ENCODE assay signal across 36 cellular contexts in the genomic region with DNA sequence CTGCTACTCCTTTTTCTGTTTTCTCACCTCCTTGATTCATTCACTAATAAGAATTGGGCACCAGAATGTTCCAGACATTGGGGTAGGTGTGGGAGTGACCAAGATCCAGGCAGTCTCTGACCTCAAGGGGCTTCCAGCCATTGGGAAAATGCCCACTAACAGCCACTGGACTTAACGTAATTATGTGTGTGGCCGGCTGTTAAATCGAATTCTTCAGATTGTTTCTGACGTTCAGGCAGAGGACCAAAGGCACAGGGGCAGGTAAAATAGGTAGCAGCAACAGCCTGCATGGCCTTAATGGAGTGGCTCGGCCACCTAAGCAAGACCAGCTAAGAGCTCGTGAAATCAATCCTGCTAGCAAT. TPM values are rescaled to one million over a fixed set of nuclear protein-coding genes. Genes with fewer than 3 reads are reported as not detected.
"Had no signal": no experiment of that assay in that cellular context is flagged by ENCODE, and none has a peak within 500 bp of the region (broad histone marks: within the 10 kb centered on the region; RNA-seq: fewer than 3 reads in every experiment).

No MANE protein-coding gene starts in this region.

- H3K9me3 ChIP-seq: heart right ventricle, left lung, right atrium auricular region, spleen, thoracic aorta, upper lobe of right lung had no signal

- H3K4me2 ChIP-seq: neural progenitor cell had no signal

- H3K79me2 ChIP-seq: parathyroid adenoma had no signal

- DNase-seq: activated CD4-positive, alpha-beta memory T cell treated with anti-CD3 and anti-CD28 coated beads for 36 hours; activated CD4-positive, alpha-beta T cell treated with anti-CD3 and anti-CD28 coated beads, Interleukin-2, amount 10 ng/mL, durations not matched to agents 24 days and 14 days; activated CD4-positive, CD25-positive, alpha-beta regulatory T cell treated with anti-CD3 and anti-CD28 coated beads, Interleukin-2, amount 50 U/mL, for 72 hours; activated CD8-positive, alpha-beta memory T cell treated with anti-CD3 and anti-CD28 coated beads, Interleukin-2, amount 50 U/mL, for 4 hours; activated gamma-delta T cell; activated naive CD4-positive, alpha-beta T cell treated with anti-CD3 and anti-CD28 coated beads, Interleukin-2, amount 10 ng/mL, durations not matched to agents 7 days and 5 days; activated naive CD8-positive, alpha-beta T cell treated with anti-CD3 and anti-CD28 coated beads, Interleukin-2, amount 10 ng/mL, durations not matched to agents 7 days and 5 days; activated T-cell treated with anti-CD3 and anti-CD28 coated beads, Interleukin-2, amount 50 U/mL, for 1 hour; amniotic stem cell; brain microvascular endothelial cell; central memory CD4-positive, alpha-beta T cell; endodermal cell; foreskin fibroblast; heart right ventricle; left lung; mesendoderm; naive thymus-derived CD4-positive, alpha-beta T cell; occipital lobe; spleen; stimulated activated naive CD4-positive, alpha-beta T cell treated with Interleukin-2 at 50 U/mL for 16 hours; SW 1271; T-helper 9 cell; upper lobe of right lung had no signal

- H3K27me3 ChIP-seq: brain microvascular endothelial cell, heart right ventricle, left lung, neural progenitor cell, right atrium auricular region, spleen, upper lobe of right lung had no signal

- H3K27ac Mint-ChIP-seq: activated CD4-positive, alpha-beta memory T cell treated with anti-CD3 and anti-CD28 coated beads for 36 hours; activated CD4-positive, alpha-beta T cell treated with anti-CD3 and anti-CD28 coated beads, Interleukin-2, amount 10 ng/mL, durations not matched to agents 24 days and 14 days; activated naive CD4-positive, alpha-beta T cell treated with anti-CD3 and anti-CD28 coated beads, Interleukin-2, amount 10 ng/mL, durations not matched to agents 7 days and 5 days; activated naive CD8-positive, alpha-beta T cell treated with anti-CD3 and anti-CD28 coated beads, Interleukin-2, amount 10 ng/mL, durations not matched to agents 7 days and 5 days; activated T-helper 1 cell treated with anti-CD3 and anti-CD28 coated beads, Interleukin-12 subunit alpha, Interleukin-12 subunit beta, Interleukin-2, Interleukin-4 antibody, amounts not matched to agents 30 ng/mL and 10 ng/mL and 1 ng/mL, durations not matched to agents 14 hours and 24 hours and 36 hours; dendritic cell treated with granulocyte-macrophage colony-stimulating factor and Interleukin-4, amounts not matched to agents 40 ng/mL and 50 ng/mL, for 4 days; endodermal cell; neural progenitor cell; T-helper 1 cell treated with Interleukin-12 subunit alpha and Interleukin-12 subunit beta and Interleukin-4 antibody, amounts not matched to agents 30 μg/mL and 1 μg/mL, for 36 hours had no signal

- H3K27ac ChIP-seq: brain microvascular endothelial cell, heart right ventricle, left lung, neural progenitor cell, parathyroid adenoma, right atrium auricular region, spleen, thoracic aorta, upper lobe of right lung, VCaP had no signal

- H3K36me3 ChIP-seq: brain microvascular endothelial cell, left lung, neural progenitor cell, right atrium auricular region, thoracic aorta, upper lobe of right lung had no signal

- H3K36me3 Mint-ChIP-seq: activated naive CD4-positive, alpha-beta T cell treated with anti-CD3 and anti-CD28 coated beads, Interleukin-2, amount 10 ng/mL, durations not matched to agents 7 days and 5 days; neural progenitor cell had no signal

- ATAC-seq: esophagus mucosa; left lung; naive thymus-derived CD4-positive, alpha-beta T cell; upper lobe of right lung had no signal

- H3K4me3 ChIP-seq: heart right ventricle, left lung, lung, neural progenitor cell, right atrium auricular region, spleen, thoracic aorta, upper lobe of right lung had no signal

- H3K9ac ChIP-seq: neural progenitor cell, parathyroid adenoma had no signal

- FAIRE-seq: astrocyte, TTC549 had no signal

- H3K9me3 Mint-ChIP-seq: activated CD4-positive, alpha-beta memory T cell treated with anti-CD3 and anti-CD28 coated beads for 36 hours; activated CD4-positive, alpha-beta T cell treated with anti-CD3 and anti-CD28 coated beads, Interleukin-2, amount 10 ng/mL, durations not matched to agents 24 days and 14 days; activated naive CD4-positive, alpha-beta T cell treated with anti-CD3 and anti-CD28 coated beads, Interleukin-2, amount 10 ng/mL, durations not matched to agents 7 days and 5 days; activated naive CD8-positive, alpha-beta T cell treated with anti-CD3 and anti-CD28 coated beads, Interleukin-2, amount 10 ng/mL, durations not matched to agents 7 days and 5 days; activated T-helper 1 cell treated with anti-CD3 and anti-CD28 coated beads, Interleukin-12 subunit alpha, Interleukin-12 subunit beta, Interleukin-2, Interleukin-4 antibody, amounts not matched to agents 30 ng/mL and 10 ng/mL and 1 ng/mL, durations not matched to agents 14 hours and 24 hours and 36 hours; dendritic cell treated with granulocyte-macrophage colony-stimulating factor and Interleukin-4, amounts not matched to agents 40 ng/mL and 50 ng/mL, for 4 days; endodermal cell; naive thymus-derived CD4-positive, alpha-beta T cell; neural progenitor cell; T-helper 1 cell treated with Interleukin-12 subunit alpha and Interleukin-12 subunit beta and Interleukin-4 antibody, amounts not matched to agents 30 μg/mL and 1 μg/mL, for 36 hours had no signal

- H3K4me1 ChIP-seq: left lung, neural progenitor cell, parathyroid adenoma, upper lobe of right lung had no signal

- H2AFZ ChIP-seq: neural progenitor cell, parathyroid adenoma had no signal

- H3K4me3 Mint-ChIP-seq: activated CD4-positive, alpha-beta memory T cell treated with anti-CD3 and anti-CD28 coated beads for 36 hours; activated CD4-positive, alpha-beta T cell treated with anti-CD3 and anti-CD28 coated beads, Interleukin-2, amount 10 ng/mL, durations not matched to agents 24 days and 14 days; activated naive CD4-positive, alpha-beta T cell treated with anti-CD3 and anti-CD28 coated beads, Interleukin-2, amount 10 ng/mL, durations not matched to agents 7 days and 5 days; activated naive CD8-positive, alpha-beta T cell treated with anti-CD3 and anti-CD28 coated beads, Interleukin-2, amount 10 ng/mL, durations not matched to agents 7 days and 5 days; activated T-helper 1 cell treated with anti-CD3 and anti-CD28 coated beads, Interleukin-12 subunit alpha, Interleukin-12 subunit beta, Interleukin-2, Interleukin-4 antibody, amounts not matched to agents 30 ng/mL and 10 ng/mL and 1 ng/mL, durations not matched to agents 14 hours and 24 hours and 36 hours; dendritic cell treated with granulocyte-macrophage colony-stimulating factor and Interleukin-4, amounts not matched to agents 40 ng/mL and 50 ng/mL, for 4 days; endodermal cell; naive thymus-derived CD4-positive, alpha-beta T cell; neural progenitor cell; T-helper 1 cell treated with Interleukin-12 subunit alpha and Interleukin-12 subunit beta and Interleukin-4 antibody, amounts not matched to agents 30 μg/mL and 1 μg/mL, for 36 hours had no signal

RNA-seq across cellular contexts. Expression of a gene that starts 48.4 kb away (rescaled TPM):
- total RNA-seq: activated CD4-positive, alpha-beta memory T cell treated with anti-CD3 and anti-CD28 coated beads for 36 hours; activated CD4-positive, alpha-beta T cell treated with anti-CD3 and anti-CD28 coated beads, Interleukin-2, amount 10 ng/mL, durations not matched to agents 24 days and 14 days; activated CD8-positive, alpha-beta memory T cell treated with anti-CD3 and anti-CD28 coated beads for 36 hours; activated naive CD8-positive, alpha-beta T cell treated with anti-CD3 and anti-CD28 coated beads, Interleukin-2, amount 10 ng/mL, durations not matched to agents 7 days and 5 days; activated T-helper 1 cell treated with anti-CD3 and anti-CD28 coated beads, Interleukin-12 subunit alpha, Interleukin-12 subunit beta, Interleukin-2, Interleukin-4 antibody, amounts not matched to agents 30 ng/mL and 10 ng/mL and 1 ng/mL, durations not matched to agents 14 hours and 24 hours and 36 hours; naive thymus-derived CD4-positive, alpha-beta T cell had no signal
